Comparison of ENCODE assay signal across 19 cellular contexts in the genomic region with DNA sequence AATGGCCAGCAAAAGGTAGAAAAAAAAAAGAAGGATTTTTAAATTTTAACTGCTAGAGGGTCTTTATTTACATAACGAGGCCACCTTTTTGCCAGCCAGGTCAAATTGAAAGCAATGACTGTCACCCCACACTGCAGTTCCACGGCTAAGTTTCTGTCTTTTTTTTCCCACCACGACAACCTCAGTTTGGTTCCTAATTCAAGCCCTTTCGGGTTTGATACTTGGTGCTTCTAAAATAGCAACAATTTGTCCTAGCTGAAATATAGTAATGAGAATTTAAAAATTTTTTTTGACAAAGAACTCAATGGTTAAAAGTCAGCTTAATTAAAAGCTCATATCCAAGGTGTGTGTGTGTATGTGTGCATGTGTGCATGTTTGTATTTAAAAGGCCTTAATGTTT. TPM values are rescaled to one million over a fixed set of nuclear protein-coding genes. Genes with fewer than 3 reads are reported as not detected.
"Had no signal": no experiment of that assay in that cellular context is flagged by ENCODE, and none has a peak within 500 bp of the region (broad histone marks: within the 10 kb centered on the region; RNA-seq: fewer than 3 reads in every experiment).

No MANE protein-coding gene starts in this region.

- ATAC-seq: activated T-helper 17 cell treated with anti-CD3 and anti-CD28 coated beads, Interleukin-2, amount 50 U/mL, for 72 hours; foreskin keratinocyte; stimulated activated memory B cell treated with anti-CD40 and anti-IgM and Interleukin-4, amounts not matched to agents 10 μg/mL and 1 μg/mL and 100 μg/mL, for 72 hours had no signal

- H3K4me3 Mint-ChIP-seq: activated T-helper 17 cell treated with anti-CD3 and anti-CD28 coated beads, Interleukin-2, amount 50 U/mL, for 72 hours; nephron progenitor cell; stimulated activated memory B cell treated with anti-CD40 and anti-IgM and Interleukin-4, amounts not matched to agents 10 μg/mL and 1 μg/mL and 100 μg/mL, for 72 hours had no signal

- H3K36me3 Mint-ChIP-seq: stimulated activated memory B cell treated with anti-CD40 and anti-IgM and Interleukin-4, amounts not matched to agents 10 μg/mL and 1 μg/mL and 100 μg/mL, for 72 hours had no signal

- H3K4me3 ChIP-seq: thyroid gland had no signal

- H3K27me3 Mint-ChIP-seq: activated T-helper 17 cell treated with anti-CD3 and anti-CD28 coated beads, Interleukin-2, amount 50 U/mL, for 72 hours; stimulated activated memory B cell treated with anti-CD40 and anti-IgM and Interleukin-4, amounts not matched to agents 10 μg/mL and 1 μg/mL and 100 μg/mL, for 72 hours had no signal

- H3K27ac Mint-ChIP-seq: activated T-helper 17 cell treated with anti-CD3 and anti-CD28 coated beads, Interleukin-2, amount 50 U/mL, for 72 hours; nephron progenitor cell; stimulated activated memory B cell treated with anti-CD40 and anti-IgM and Interleukin-4, amounts not matched to agents 10 μg/mL and 1 μg/mL and 100 μg/mL, for 72 hours had no signal

- DNase-seq: activated CD4-positive, alpha-beta T cell treated with anti-CD3 and anti-CD28 coated beads, Interleukin-2, amount 50 U/mL, for 4 hours; activated CD4-positive, CD25-positive, alpha-beta regulatory T cell treated with anti-CD3 and anti-CD28 coated beads, Interleukin-2, amount 50 U/mL, for 72 hours; activated naive CD4-positive, alpha-beta T cell treated with Interleukin-2 at 50 U/mL for 16 hours; activated T-cell treated with anti-CD3 and anti-CD28 coated beads for 4 hours; aorta; cortex of kidney; effector CD4-positive, alpha-beta T cell; foreskin keratinocyte; kidney glomerular epithelial cell; mesendoderm; nephron progenitor cell; occipital lobe; stimulated activated CD4-positive, alpha-beta T cell treated with anti-CD3 and anti-CD28 coated beads, Interleukin-2, amount 100 ng/mL, for 48 hours; thyroid gland had no signal

- H3K4me1 Mint-ChIP-seq: activated T-helper 17 cell treated with anti-CD3 and anti-CD28 coated beads, Interleukin-2, amount 50 U/mL, for 72 hours; nephron progenitor cell; stimulated activated memory B cell treated with anti-CD40 and anti-IgM and Interleukin-4, amounts not matched to agents 10 μg/mL and 1 μg/mL and 100 μg/mL, for 72 hours had no signal

RNA-seq across cellular contexts. Expression of a gene that starts 16.4 kb away (rescaled TPM):
- total RNA-seq: activated T-helper 17 cell treated with anti-CD3 and anti-CD28 coated beads, Interleukin-2, amount 50 U/mL, for 72 hours; aorta; foreskin keratinocyte; lower leg skin; occipital lobe; posterior vena cava; thyroid gland; urinary bladder had no signal
